Comparison of ENCODE assay signal across 1 cellular context in genomic region chr2:100182494-100183355, GRCh38.
TF ChIP-seq lines count a peak whose summit lies in the region.

No MANE protein-coding gene starts in this region.

TF ChIP-seq in GM12878, 131 proteins besides CTCF, POLR2A, EP300 and RAD21 (continued from another document):
- TF ChIP-seq, protein P1, sequence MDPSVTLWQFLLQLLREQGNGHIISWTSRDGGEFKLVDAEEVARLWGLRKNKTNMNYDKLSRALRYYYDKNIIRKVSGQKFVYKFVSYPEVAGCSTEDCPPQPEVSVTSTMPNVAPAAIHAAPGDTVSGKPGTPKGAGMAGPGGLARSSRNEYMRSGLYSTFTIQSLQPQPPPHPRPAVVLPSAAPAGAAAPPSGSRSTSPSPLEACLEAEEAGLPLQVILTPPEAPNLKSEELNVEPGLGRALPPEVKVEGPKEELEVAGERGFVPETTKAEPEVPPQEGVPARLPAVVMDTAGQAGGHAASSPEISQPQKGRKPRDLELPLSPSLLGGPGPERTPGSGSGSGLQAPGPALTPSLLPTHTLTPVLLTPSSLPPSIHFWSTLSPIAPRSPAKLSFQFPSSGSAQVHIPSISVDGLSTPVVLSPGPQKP (IDR thresholded peaks at IDR 0.05; ENCODE audit: low read depth, low read length), result no peak
- TF ChIP-seq NFIC (IDR thresholded peaks at IDR 0.05; ENCODE audit: low read depth, low read length) (no peak), PML (IDR thresholded peaks at IDR 0.05; ENCODE audit: low read length) (no peak), POU2F2 (IDR thresholded peaks at IDR 0.05; ENCODE audit: borderline replicate concordance, low read depth, low read length) (no peak)
